ENCODE assay signal across 13 cellular contexts in genomic region chr1:93605812-93606512, GRCh38.
DNase-seq lines count a peak whose midpoint lies in the region; FAIRE-seq and TF ChIP-seq lines count a peak whose summit lies in the region.
"Had no signal": no experiment of that assay in that cellular context is flagged by ENCODE, and none has a peak within 500 bp of the region (broad histone marks: within the 10 kb centered on the region; RNA-seq: fewer than 3 reads in every experiment).

No MANE protein-coding gene starts in this region.

- no peak overlapping the region for H3K4me3 Mint-ChIP-seq in activated naive CD8-positive, alpha-beta T cell
- no peak overlapping the region for H3K4me3 Mint-ChIP-seq in activated naive CD8-positive, alpha-beta T cell treated with anti-CD3 and anti-CD28 coated beads for 36 hours
- H3K4me3 Mint-ChIP-seq: B cell had no signal

- TF ChIP-seq CTCF in astrocyte of the cerebellum (IDR thresholded peaks at IDR 0.05; ENCODE audit: low read depth, low read length, missing control alignments) (no peak), right atrium auricular region (IDR thresholded peaks at IDR 0.05) (no peak), tibial artery (IDR thresholded peaks at IDR 0.05) (no peak)

- no peak overlapping the region for H3K4me3 ChIP-seq in astrocyte of the cerebellum (ENCODE audit: low read depth, low read length)
- no peak overlapping the region for H3K4me3 ChIP-seq in right atrium auricular region
- no peak overlapping the region for H3K4me3 ChIP-seq in tibial artery
- H3K4me3 ChIP-seq: HAP-1, K562, tibial nerve had no signal

- intact Hi-C loops in tibial artery (cut with DNase I; ENCODE audit: low total_unique reads) = no loop called here

- DNase-seq in activated naive CD8-positive, alpha-beta T cell treated with anti-CD3 and anti-CD28 coated beads for 36 hours = no peak
- DNase-seq in astrocyte of the cerebellum (ENCODE audit: low read depth) = peak; percentile 92
- DNase-seq in right atrium auricular region (ENCODE audit: low spot score) = peak; percentile 42
- no peak for DNase-seq in tibial artery
- DNase-seq in SKM-1 treated with dmso at 0.1 percent for 144 hours (lab: John Stamatoyannopoulos, UW; ENCODE audit: unreplicated experiment) = no peak
- DNase-seq in OCI-M2 (lab: John Stamatoyannopoulos, UW; ENCODE audit: unreplicated experiment) = no peak
- DNase-seq in frontal cortex (ENCODE audit: low spot score in 2 of 2) = no peak
- DNase-seq: activated CD8-positive, alpha-beta memory T cell treated with anti-CD3 and anti-CD28 coated beads for 24 hours had no signal

- H3K4me1 ChIP-seq in right atrium auricular region = peaks cover 0 to 53% of the 10 kb centered on the region in 2 donors
- peaks cover 0 to 75% (median 52%) of the 10 kb centered on the region in 4 donors for H3K4me1 ChIP-seq in tibial artery
- H3K4me1 ChIP-seq: HAP-1 had no signal

- no peak overlapping the region for H3K27ac ChIP-seq in right atrium auricular region
- H3K27ac ChIP-seq in tibial artery = peak overlapping the region; percentile 13 to 90

- no peaks in the 10 kb centered on the region for H3K9me3 Mint-ChIP-seq in activated naive CD8-positive, alpha-beta T cell (ENCODE audit: low read depth)
- H3K9me3 Mint-ChIP-seq in activated naive CD8-positive, alpha-beta T cell treated with anti-CD3 and anti-CD28 coated beads for 36 hours = no peaks in the 10 kb centered on the region

- H3K27me3 ChIP-seq in right atrium auricular region (no peaks in the 10 kb centered on the region), tibial artery (no peaks in the 10 kb centered on the region)
- H3K27me3 ChIP-seq: tibial nerve had no signal

- H3K36me3 ChIP-seq in right atrium auricular region (no peaks in the 10 kb centered on the region), tibial artery (no peaks in the 10 kb centered on the region)
- H3K36me3 ChIP-seq: HAP-1, tibial nerve had no signal

- H3K36me3 Mint-ChIP-seq in activated naive CD8-positive, alpha-beta T cell = no peaks in the 10 kb centered on the region
- H3K36me3 Mint-ChIP-seq in activated naive CD8-positive, alpha-beta T cell treated with anti-CD3 and anti-CD28 coated beads for 36 hours = no peaks in the 10 kb centered on the region

- no peak for FAIRE-seq in frontal cortex (lab: Jason Lieb, UNC)
- FAIRE-seq: K562 had no signal

- H3K27ac Mint-ChIP-seq in activated naive CD8-positive, alpha-beta T cell = peak overlapping the region; percentile 3
- no peak overlapping the region for H3K27ac Mint-ChIP-seq in activated naive CD8-positive, alpha-beta T cell treated with anti-CD3 and anti-CD28 coated beads for 36 hours
- H3K27ac Mint-ChIP-seq: B cell had no signal

- in situ Hi-C loops in astrocyte of the cerebellum (cut with HindIII; ENCODE audit: low sequenced_read_pairs) = no loop called here

- no peaks in the 10 kb centered on the region for H3K27me3 Mint-ChIP-seq in activated naive CD8-positive, alpha-beta T cell
- no peaks in the 10 kb centered on the region for H3K27me3 Mint-ChIP-seq in activated naive CD8-positive, alpha-beta T cell treated with anti-CD3 and anti-CD28 coated beads for 36 hours
- H3K27me3 Mint-ChIP-seq: B cell had no signal

- peaks cover 10% of the 10 kb centered on the region for H3K4me1 Mint-ChIP-seq in activated naive CD8-positive, alpha-beta T cell (ENCODE audit: low read depth)
- peaks cover 17% of the 10 kb centered on the region for H3K4me1 Mint-ChIP-seq in activated naive CD8-positive, alpha-beta T cell treated with anti-CD3 and anti-CD28 coated beads for 36 hours

- H3K9me3 ChIP-seq in right atrium auricular region = no peaks in the 10 kb centered on the region
- H3K9me3 ChIP-seq in tibial artery = no peaks in the 10 kb centered on the region
- H3K9me3 ChIP-seq: HAP-1, tibial nerve had no signal

Comparison
In these comparisons a context has a peak if more than half of its experiments do, and no peak if none do; other contexts are left out.
1. DNase-seq: peak in astrocyte of the cerebellum (single experiment) and right atrium auricular region (single experiment); none in activated naive CD8-positive, alpha-beta T cell treated with anti-CD3 and anti-CD28 coated beads for 36 hours (single experiment), tibial artery (0 of 2), SKM-1 treated with dmso at 0.1 percent for 144 hours (single experiment), OCI-M2 (single experiment) and frontal cortex (0 of 2).
2. H3K27ac ChIP-seq: peak in tibial artery (2 of 2); none in right atrium auricular region (0 of 2).